Comparison of ENCODE assay signal across 19 cellular contexts in genomic region chr1:192524223-192524622, GRCh38. TPM values are rescaled to one million over a fixed set of nuclear protein-coding genes. Genes with fewer than 3 reads are reported as not detected.
DNase-seq lines count a peak whose midpoint lies in the region; ATAC-seq, FAIRE-seq and TF ChIP-seq lines count a peak whose summit lies in the region.
"Had no signal": no experiment of that assay in that cellular context is flagged by ENCODE, and none has a peak within 500 bp of the region (broad histone marks: within the 10 kb centered on the region; RNA-seq: fewer than 3 reads in every experiment).

No MANE protein-coding gene starts in this region.

- DNase-seq in H54 (ENCODE audit: insufficient read length, low spot score) (no peak), cardiac fibroblast (ENCODE audit: low read depth in 2 of 2) (peak; percentile 31 to 43), left lung (no peak), neural progenitor cell (ENCODE audit: low spot score) (no peak), cerebellum (ENCODE audit: low spot score) (no peak), KBM-7 (no peak)
- DNase-seq: activated CD8-positive, alpha-beta memory T cell treated with anti-CD3 and anti-CD28 coated beads, Interleukin-2, amount 50 U/mL, for 48 hours; activated naive CD4-positive, alpha-beta T cell treated with anti-CD3 and anti-CD28 coated beads for 36 hours; COR-L47; GDM1; glutamatergic neuron; NCI-H1105; NCI-H2171; T-helper 17 cell had no signal

- H3K27me3 ChIP-seq in ACC112 (ENCODE audit: insufficient read depth, low read length) (no peaks in the 10 kb centered on the region), left lung (no peaks in the 10 kb centered on the region), neural progenitor cell (no peaks in the 10 kb centered on the region)

- H3K4me3 ChIP-seq in ACC112 (ENCODE audit: low read depth, low read length), result no peak overlapping the region
- no peak overlapping the region for H3K4me3 ChIP-seq in cardiac fibroblast (replicated peaks in 1 of 2; ENCODE audit: low read depth in 2 of 2, low read length in 2 of 2)
- H3K4me3 ChIP-seq in left lung, result no peak overlapping the region
- H3K4me3 ChIP-seq in neural progenitor cell, result no peak overlapping the region
- H3K4me3 ChIP-seq: skin epidermis had no signal

- no peak for TF ChIP-seq POLR2A in H54 (IDR thresholded peaks at IDR 0.05; ENCODE audit: low read depth, low read length)

- TF ChIP-seq CTCF in cardiac fibroblast (IDR thresholded peaks at IDR 0.05; ENCODE audit: low read depth, low read length), result no peak
- no peak for TF ChIP-seq CTCF in left lung (IDR thresholded peaks at IDR 0.05)
- TF ChIP-seq CTCF in neural progenitor cell (IDR thresholded peaks at IDR 0.05), result no peak

- H2AFZ ChIP-seq in ACC112 (ENCODE audit: low read length, unreplicated experiment), result peak overlapping the region; percentile 42
- no peak overlapping the region for H2AFZ ChIP-seq in neural progenitor cell (replicated peaks)

- H3K27ac ChIP-seq in ACC112 (ENCODE audit: low read depth, low read length), result no peak overlapping the region
- no peak overlapping the region for H3K27ac ChIP-seq in left lung
- no peak overlapping the region for H3K27ac ChIP-seq in neural progenitor cell
- H3K27ac ChIP-seq: skin epidermis had no signal

- H3K36me3 Mint-ChIP-seq in neural progenitor cell, result no peaks in the 10 kb centered on the region

- ATAC-seq in left lung (peak; percentile 27), esophagus mucosa (no peak)
- ATAC-seq: activated CD4-positive, CD25-positive, alpha-beta regulatory T cell treated with anti-CD3 and anti-CD28 coated beads, Interleukin-2, amount 50 U/mL, for 24 hours; T-helper 17 cell had no signal

- no peak overlapping the region for H3K4me2 ChIP-seq in neural progenitor cell

- no peaks in the 10 kb centered on the region for H3K36me3 ChIP-seq in ACC112 (ENCODE audit: insufficient read depth, low read length)
- no peaks in the 10 kb centered on the region for H3K36me3 ChIP-seq in left lung
- no peaks in the 10 kb centered on the region for H3K36me3 ChIP-seq in neural progenitor cell

- H3K9me3 ChIP-seq in left lung (no peaks in the 10 kb centered on the region), neural progenitor cell (ENCODE audit: low read depth) (no peaks in the 10 kb centered on the region)

- H3K9me3 Mint-ChIP-seq in neural progenitor cell, result no peaks in the 10 kb centered on the region
- H3K9me3 Mint-ChIP-seq: activated naive CD4-positive, alpha-beta T cell treated with anti-CD3 and anti-CD28 coated beads for 36 hours had no signal

- peaks cover 2% of the 10 kb centered on the region for H3K27me3 Mint-ChIP-seq in neural progenitor cell (ENCODE audit: insufficient read depth, low read depth)
- H3K27me3 Mint-ChIP-seq: T-helper 17 cell had no signal

- H3K9ac ChIP-seq in neural progenitor cell, result no peak overlapping the region

- intact Hi-C loops in left lung (cut with DNase I), result no loop called here

- no peaks in the 10 kb centered on the region for H3F3A ChIP-seq in neural progenitor cell (ENCODE audit: low read depth)

- FAIRE-seq in H54 (lab: Jason Lieb, UNC), result peak; percentile 30
- FAIRE-seq: bronchial epithelial cell had no signal

- H3K79me2 ChIP-seq in ACC112 (ENCODE audit: control insufficient read depth, insufficient read depth, low read length, unreplicated experiment) (no peaks in the 10 kb centered on the region), neural progenitor cell (ENCODE audit: low read depth) (no peaks in the 10 kb centered on the region)

- in situ Hi-C loops in KBM-7 (cut with MboI; ENCODE audit: low pct_unique_long_range_greater_than_20kb, low sequenced_read_pairs), result no loop called here

- H3K4me1 Mint-ChIP-seq in neural progenitor cell, result no peaks in the 10 kb centered on the region

- no peak overlapping the region for H3K27ac Mint-ChIP-seq in neural progenitor cell
- H3K27ac Mint-ChIP-seq: activated naive CD4-positive, alpha-beta T cell treated with anti-CD3 and anti-CD28 coated beads for 36 hours had no signal

- peaks cover 15% of the 10 kb centered on the region for H3K4me1 ChIP-seq in ACC112 (ENCODE audit: control insufficient read depth, insufficient read depth, low read length, unreplicated experiment)
- H3K4me1 ChIP-seq in left lung, result peaks cover 0 to 3% of the 10 kb centered on the region in 2 donors
- H3K4me1 ChIP-seq in neural progenitor cell, result no peaks in the 10 kb centered on the region

- H4K20me1 ChIP-seq in neural progenitor cell (ENCODE audit: low read depth), result no peaks in the 10 kb centered on the region

- no peak overlapping the region for H3K4me3 Mint-ChIP-seq in neural progenitor cell
- H3K4me3 Mint-ChIP-seq: activated naive CD4-positive, alpha-beta T cell treated with anti-CD3 and anti-CD28 coated beads for 36 hours; T-helper 17 cell had no signal

RNA-seq across cellular contexts. Expression of gene RGS1, which starts 51.4 kb away (rescaled TPM):
- 10 to 100 TPM in 1 of 2 donors, 1 to 10 TPM in 1; 7.9 to 32.3 TPM for total RNA-seq in left lung
- not detected in 2 replicates for total RNA-seq in neural progenitor cell (ENCODE audit: low replicate concordance)
- total RNA-seq in cerebellum, result 14.8 TPM
- total RNA-seq in esophagus mucosa, result 1.7 TPM
- total RNA-seq: bronchial epithelial cell had no signal

Comparison
In these comparisons a context has a peak if more than half of its experiments do, and no peak if none do; other contexts are left out.
1. DNase-seq: peak in cardiac fibroblast (2 of 2); none in H54 (single experiment), left lung (0 of 2), neural progenitor cell (single experiment), cerebellum (single experiment) and KBM-7 (single experiment).